ENCODE assay signal across 3 cellular contexts in the genomic region with DNA sequence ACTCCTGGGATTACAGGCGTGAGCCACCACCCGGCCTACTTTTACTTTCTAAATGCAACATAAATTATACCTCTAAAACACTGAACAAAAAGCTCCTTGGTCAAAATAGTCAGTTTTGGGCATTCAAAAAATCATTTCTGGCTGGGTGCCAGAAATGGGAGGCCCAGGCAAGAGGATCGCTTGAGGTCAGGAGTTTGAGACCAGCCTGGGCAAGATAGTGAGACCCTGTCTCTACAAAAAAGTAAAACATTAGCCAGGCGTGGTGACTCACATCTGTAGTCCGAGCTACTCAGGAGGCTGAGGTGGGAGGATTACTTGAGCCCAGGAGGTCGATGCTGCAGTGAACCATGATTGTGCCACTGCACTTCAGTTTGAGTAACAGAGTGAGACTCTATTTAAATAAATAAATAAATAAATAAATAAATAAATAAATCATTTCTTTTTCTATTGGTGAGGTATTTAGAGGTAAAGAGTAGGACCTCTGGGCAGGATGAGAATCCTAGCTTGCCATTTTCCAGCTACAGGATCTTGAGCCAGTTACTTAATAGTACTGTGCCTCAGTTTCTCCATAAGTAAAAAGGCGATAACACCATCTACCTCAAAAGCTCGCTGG.
TF ChIP-seq lines count a peak whose summit lies in the region.

No MANE protein-coding gene starts in this region.

TF ChIP-seq in A549, 52 proteins besides CTCF, POLR2A, EP300 and RAD21 (continued from another document):
- TF ChIP-seq FOSL2 (IDR thresholded peaks at IDR 0.05) (no peak), FOSL2 (CRISPR knock-in tag; IDR thresholded peaks at IDR 0.05) (peak; percentile 23; the same call in 1 of the 2 replicates), ZC3H11A (IDR thresholded peaks at IDR 0.05) (peak; percentile 63; the same call in 1 of the 2 replicates), NPAS2 (CRISPR knock-in tag; IDR thresholded peaks at IDR 0.05; ENCODE audit: borderline replicate concordance) (no peak)

TF ChIP-seq in HEK293, 187 proteins besides CTCF, POLR2A, EP300 and RAD21 (continued from another document and continues in another):
- TF ChIP-seq BCL11B (tag by site-specific recombination; IDR thresholded peaks at IDR 0.05; ENCODE audit: low read depth): no peak
- 0 out of 2 replicates have a peak, but pooled peaks have one; percentile 25 for TF ChIP-seq ZNF266 (tag by site-specific recombination; IDR thresholded peaks at IDR 0.05; ENCODE audit: low read depth)
- TF ChIP-seq ZBTB11 (tag by site-specific recombination; conservative IDR thresholded peaks at IDR 0.05; ENCODE audit: low read depth): peak; percentile 63
- peak; percentile 70 for TF ChIP-seq ZNF426 (tag by site-specific recombination; IDR thresholded peaks at IDR 0.05)
- no peak for TF ChIP-seq ZNF274 (IDR thresholded peaks at IDR 0.05; ENCODE audit: low read length)
- no peak for TF ChIP-seq ZNF274 (tag by site-specific recombination; IDR thresholded peaks at IDR 0.05; ENCODE audit: borderline replicate concordance)
- TF ChIP-seq ZNF785 (tag by site-specific recombination; IDR thresholded peaks at IDR 0.05): no peak
- 0 out of 2 replicates have a peak, but pooled peaks have one; percentile 10 for TF ChIP-seq ZNF354C (tag by site-specific recombination; IDR thresholded peaks at IDR 0.05; ENCODE audit: borderline replicate concordance, low read depth)
- TF ChIP-seq ZNF140 (tag by site-specific recombination; IDR thresholded peaks at IDR 0.05): 0 out of 2 replicates have a peak, but pooled peaks have one; percentile 42
- peak; percentile 59 for TF ChIP-seq ZNF555 (tag by site-specific recombination; conservative IDR thresholded peaks at IDR 0.05)
- TF ChIP-seq ZNF629 (tag by site-specific recombination; IDR thresholded peaks at IDR 0.05): 0 out of 2 replicates have a peak, but pooled peaks have one; percentile 37
- peak; percentile 79 for TF ChIP-seq ZNF518A (tag by site-specific recombination; conservative IDR thresholded peaks at IDR 0.05; ENCODE audit: low read depth)
- peak; percentile 34; the same call in 1 of the 2 replicates for TF ChIP-seq ZXDB (tag by site-specific recombination; IDR thresholded peaks at IDR 0.05)
- peak; percentile 21; the same call in 1 of the 2 replicates for TF ChIP-seq ZNF654 (tag by site-specific recombination; IDR thresholded peaks at IDR 0.05; ENCODE audit: low read depth)
- TF ChIP-seq ZNF404 (tag by site-specific recombination; IDR thresholded peaks at IDR 0.05): 0 out of 2 replicates have a peak, but pooled peaks have one; percentile 47
- TF ChIP-seq ZNF677 (tag by site-specific recombination; IDR thresholded peaks at IDR 0.05): no peak
- 0 out of 2 replicates have a peak, but pooled peaks have one; percentile 15 for TF ChIP-seq SP3 (tag by site-specific recombination; IDR thresholded peaks at IDR 0.05)
- 0 out of 2 replicates have a peak, but pooled peaks have one; percentile 24 for TF ChIP-seq ZFP37 (tag by site-specific recombination; IDR thresholded peaks at IDR 0.05)
- peak; percentile 89; the same call in 1 of the 2 replicates for TF ChIP-seq ZNF394 (tag by site-specific recombination; IDR thresholded peaks at IDR 0.05; ENCODE audit: borderline replicate concordance)
- TF ChIP-seq ZNF558 (tag by site-specific recombination; IDR thresholded peaks at IDR 0.05): peak; percentile 32; the same call in 1 of the 2 replicates

TF ChIP-seq in GM12878, 131 proteins besides CTCF, POLR2A, EP300 and RAD21 (continued from another document):
- TF ChIP-seq BCLAF1 (IDR thresholded peaks at IDR 0.05) (no peak), FOXM1 (IDR thresholded peaks at IDR 0.05; ENCODE audit: low read depth, low read length) (no peak), HDGF (IDR thresholded peaks at IDR 0.05) (no peak), ZNF217 (IDR thresholded peaks at IDR 0.05) (no peak), HSF1 (IDR thresholded peaks at IDR 0.05; ENCODE audit: low read depth, low read length) (no peak), E2F8 (IDR thresholded peaks at IDR 0.05; ENCODE audit: low read depth, partially characterized antibody) (no peak), NR2C1 (IDR thresholded peaks at IDR 0.05) (no peak), ZNF207 (IDR thresholded peaks at IDR 0.05; ENCODE audit: borderline replicate concordance) (no peak)
- TF ChIP-seq, protein P1, sequence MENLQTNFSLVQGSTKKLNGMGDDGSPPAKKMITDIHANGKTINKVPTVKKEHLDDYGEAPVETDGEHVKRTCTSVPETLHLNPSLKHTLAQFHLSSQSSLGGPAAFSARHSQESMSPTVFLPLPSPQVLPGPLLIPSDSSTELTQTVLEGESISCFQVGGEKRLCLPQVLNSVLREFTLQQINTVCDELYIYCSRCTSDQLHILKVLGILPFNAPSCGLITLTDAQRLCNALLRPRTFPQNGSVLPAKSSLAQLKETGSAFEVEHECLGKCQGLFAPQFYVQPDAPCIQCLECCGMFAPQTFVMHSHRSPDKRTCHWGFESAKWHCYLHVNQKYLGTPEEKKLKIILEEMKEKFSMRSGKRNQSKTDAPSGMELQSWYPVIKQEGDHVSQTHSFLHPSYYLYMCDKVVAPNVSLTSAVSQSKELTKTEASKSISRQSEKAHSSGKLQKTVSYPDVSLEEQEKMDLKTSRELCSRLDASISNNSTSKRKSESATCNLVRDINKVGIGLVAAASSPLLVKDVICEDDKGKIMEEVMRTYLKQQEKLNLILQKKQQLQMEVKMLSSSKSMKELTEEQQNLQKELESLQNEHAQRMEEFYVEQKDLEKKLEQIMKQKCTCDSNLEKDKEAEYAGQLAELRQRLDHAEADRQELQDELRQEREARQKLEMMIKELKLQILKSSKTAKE (IDR thresholded peaks at IDR 0.05; ENCODE audit: low read depth, poor library complexity, severe bottlenecking): no peak
